1 cellular context compared by ENCODE assay signal in genomic region chr22:21701384-21701971, GRCh38.
A peak's percentile ranks its signal among the peaks of the same experiment; 100 is the strongest.
TF ChIP-seq lines count a peak whose summit lies in the region.

No MANE protein-coding gene starts in this region.

TF ChIP-seq in K562, 482 proteins besides CTCF, POLR2A, EP300 and RAD21:
- TF ChIP-seq SRSF7 (optimal IDR thresholded peaks at IDR 0.05; ENCODE audit: low read depth, low read length) (no peak), THAP12 (CRISPR knock-in tag; IDR thresholded peaks at IDR 0.05) (0 out of 2 replicates have a peak, but pooled peaks have one; percentile 22), MCM3 (IDR thresholded peaks at IDR 0.05) (no peak), ETV6 (IDR thresholded peaks at IDR 0.05; ENCODE audit: borderline replicate concordance in 1 of 2, low read depth in 2 of 2, low read length in 1 of 2) (peak in 1 of 2 experiments; percentile 51; a peak in 1 of 4 replicates), ETV6 (CRISPR knock-in tag; IDR thresholded peaks at IDR 0.05; ENCODE audit: borderline replicate concordance) (no peak), PML (IDR thresholded peaks at IDR 0.05; ENCODE audit: low read length) (peak; percentile 26; the same call in 1 of the 2 replicates), ZNF280B (CRISPR knock-in tag; IDR thresholded peaks at IDR 0.05) (0 out of 2 replicates have a peak, but pooled peaks have one; percentile 64), BHLHE40 (IDR thresholded peaks at IDR 0.05; ENCODE audit: low read length) (0 out of 2 replicates have a peak, but pooled peaks have one; percentile 1), HMGXB4 (CRISPR knock-in tag; IDR thresholded peaks at IDR 0.05) (0 out of 2 replicates have a peak, but pooled peaks have one; percentile 45), RBBP5 (IDR thresholded peaks at IDR 0.05; ENCODE audit: borderline replicate concordance, insufficient read depth, low read length, poor library complexity, severe bottlenecking) (peak; percentile 26), TSC22D4 (tag; IDR thresholded peaks at IDR 0.05) (peak; percentile 88; the same call in 1 of the 2 replicates), POLR2AphosphoS2 (IDR thresholded peaks at IDR 0.05; ENCODE audit: low read length) (peak; percentile 93), CHD4 (IDR thresholded peaks at IDR 0.05; ENCODE audit: insufficient read depth, insufficient replicate concordance, low read depth, low read length, poor library complexity, severe bottlenecking) (peak; percentile 64), MYC (IDR thresholded peaks at IDR 0.05; ENCODE audit: low read depth, low read length) (no peak; the same call in 1 of the 2 replicates), MYC (CRISPR knock-in tag; IDR thresholded peaks at IDR 0.05; ENCODE audit: borderline replicate concordance, low read depth) (no peak), CEBPG (CRISPR knock-in tag; IDR thresholded peaks at IDR 0.05) (no peak), CEBPG (tag; conservative IDR thresholded peaks at IDR 0.05 in 1 of 2, IDR thresholded peaks at IDR 0.05 in 1 of 2) (no peak), GTF2A2 (tag; IDR thresholded peaks at IDR 0.05) (no peak), E2F1 (CRISPR knock-in tag; IDR thresholded peaks at IDR 0.05) (0 out of 2 replicates have a peak, but pooled peaks have one; percentile 14), CGGBP1 (CRISPR knock-in tag; IDR thresholded peaks at IDR 0.05) (0 out of 2 replicates have a peak, but pooled peaks have one; percentile 67), TEAD2 (tag; IDR thresholded peaks at IDR 0.05) (peak; percentile 46; the same call in 1 of the 2 replicates), SMC3 (conservative IDR thresholded peaks at IDR 0.05; ENCODE audit: insufficient read depth, low read depth, low read length) (0 out of 2 replicates have a peak, but pooled peaks have one; percentile 12), TEAD4 (IDR thresholded peaks at IDR 0.05; ENCODE audit: low read length) (peak; percentile 32), TEAD4 (CRISPR knock-in tag; IDR thresholded peaks at IDR 0.05; ENCODE audit: borderline replicate concordance) (no peak)
- TF ChIP-seq, protein P1, sequence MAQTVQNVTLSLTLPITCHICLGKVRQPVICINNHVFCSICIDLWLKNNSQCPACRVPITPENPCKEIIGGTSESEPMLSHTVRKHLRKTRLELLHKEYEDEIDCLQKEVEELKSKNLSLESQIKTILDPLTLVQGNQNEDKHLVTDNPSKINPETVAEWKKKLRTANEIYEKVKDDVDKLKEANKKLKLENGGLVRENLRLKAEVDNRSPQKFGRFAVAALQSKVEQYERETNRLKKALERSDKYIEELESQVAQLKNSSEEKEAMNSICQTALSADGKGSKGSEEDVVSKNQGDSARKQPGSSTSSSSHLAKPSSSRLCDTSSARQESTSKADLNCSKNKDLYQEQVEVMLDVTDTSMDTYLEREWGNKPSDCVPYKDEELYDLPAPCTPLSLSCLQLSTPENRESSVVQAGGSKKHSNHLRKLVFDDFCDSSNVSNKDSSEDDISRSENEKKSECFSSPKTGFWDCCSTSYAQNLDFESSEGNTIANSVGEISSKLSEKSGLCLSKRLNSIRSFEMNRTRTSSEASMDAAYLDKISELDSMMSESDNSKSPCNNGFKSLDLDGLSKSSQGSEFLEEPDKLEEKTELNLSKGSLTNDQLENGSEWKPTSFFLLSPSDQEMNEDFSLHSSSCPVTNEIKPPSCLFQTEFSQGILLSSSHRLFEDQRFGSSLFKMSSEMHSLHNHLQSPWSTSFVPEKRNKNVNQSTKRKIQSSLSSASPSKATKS (CRISPR knock-in tag; IDR thresholded peaks at IDR 0.05): no peak
- TF ChIP-seq, protein P2, sequence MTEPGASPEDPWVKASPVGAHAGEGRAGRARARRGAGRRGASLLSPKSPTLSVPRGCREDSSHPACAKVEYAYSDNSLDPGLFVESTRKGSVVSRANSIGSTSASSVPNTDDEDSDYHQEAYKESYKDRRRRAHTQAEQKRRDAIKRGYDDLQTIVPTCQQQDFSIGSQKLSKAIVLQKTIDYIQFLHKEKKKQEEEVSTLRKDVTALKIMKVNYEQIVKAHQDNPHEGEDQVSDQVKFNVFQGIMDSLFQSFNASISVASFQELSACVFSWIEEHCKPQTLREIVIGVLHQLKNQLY (CRISPR knock-in tag; conservative IDR thresholded peaks at IDR 0.05): peak in 1 of 2 experiments; percentile 89; a peak in 1 of 4 replicates
